Comparison of ENCODE assay signal across 1 cellular context in genomic region chr14:75289840-75290388, GRCh38.
A peak's percentile ranks its signal among the peaks of the same experiment; 100 is the strongest.
TF ChIP-seq lines count a peak whose summit lies in the region.

No MANE protein-coding gene starts in this region.

TF ChIP-seq in IMR-90, 13 proteins besides CTCF, POLR2A, EP300 and RAD21:
- TF ChIP-seq FOS (IDR thresholded peaks at IDR 0.05; ENCODE audit: low read depth, low read length) (no peak), CEBPB (IDR thresholded peaks at IDR 0.05; ENCODE audit: low read depth, low read length) (peak; percentile 84)
TF ChIP-seq in IMR-90: peak in this region for 1.
